In the genomic region with DNA sequence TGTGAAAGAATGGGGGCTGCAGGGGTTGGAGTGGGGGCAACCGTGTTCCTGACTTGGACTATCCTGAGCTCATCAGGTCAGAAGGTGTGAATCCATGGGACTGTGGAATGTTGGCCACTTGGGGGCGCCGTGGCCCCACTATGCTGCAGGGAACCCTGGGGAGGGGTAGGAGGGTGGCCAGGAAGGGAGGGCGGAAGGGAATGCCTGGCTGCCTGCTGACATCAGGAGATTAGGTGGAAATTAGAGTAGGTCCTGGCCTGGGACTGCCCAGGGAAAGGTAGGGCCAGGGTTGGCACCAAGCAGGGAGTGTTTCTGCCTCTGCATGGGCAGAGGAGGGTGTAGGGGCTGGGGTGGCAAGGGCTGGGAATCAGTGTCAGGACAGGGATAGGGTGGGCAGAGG, we compare ENCODE assay signal across 9 cellular contexts.
DNase-seq lines count a peak whose midpoint lies in the region; ATAC-seq, FAIRE-seq and TF ChIP-seq lines count a peak whose summit lies in the region.
"Had no signal": no experiment of that assay in that cellular context is flagged by ENCODE, and none has a peak within 500 bp of the region (broad histone marks: within the 10 kb centered on the region; RNA-seq: fewer than 3 reads in every experiment).

No MANE protein-coding gene starts in this region.

- no TSS peak for BruUV-seq in HepG2 (replicated peaks; lab: Mats Ljungman, UMichigan)

- no peak overlapping the region for H3K4me2 ChIP-seq in HepG2 (ENCODE audit: low read depth, low read length)

- no peaks in the 10 kb centered on the region for H3K36me3 ChIP-seq in HepG2 (replicated peaks in 1 of 2; ENCODE audit: control insufficient read depth in 1 of 2, insufficient read depth in 2 of 2, low read length in 2 of 2)
- H3K36me3 ChIP-seq in thyroid gland, result no peaks in the 10 kb centered on the region
- H3K36me3 ChIP-seq: adrenal gland had no signal

- CTCF ChIA-PET in HepG2 (lab: Yijun Ruan, JAX; ENCODE audit: low intra/inter-chr PET ratio, low total read pairs), result no interaction called here

- in situ Hi-C loops in HepG2 (cut with HindIII; ENCODE audit: extremely low pct_ligation_motif_present, low pct_unique_long_range_greater_than_20kb), result no loop called here

- ATAC-seq in HepG2, result peak; percentile 93
- ATAC-seq in HG03520 (IDR thresholded peaks at IDR 0.05; ENCODE audit: unreplicated experiment), result no peak
- no peak for ATAC-seq in HG03095 (IDR thresholded peaks at IDR 0.05; ENCODE audit: unreplicated experiment)

- 4% methylated on average over 4 of the region's 4 CpGs for WGBS in HepG2 (ENCODE audit: low lambda C conversion rate)
- WGBS in thyroid gland, 2 donors, result 16 to 19% methylated on average over 4 of the region's 4 CpGs

- POLR2A ChIA-PET in HepG2 (lab: Yijun Ruan, JAX), result no interaction called here

- H3K9me3 ChIP-seq in HepG2 (ENCODE audit: low read length) (no peaks in the 10 kb centered on the region), thyroid gland (no peaks in the 10 kb centered on the region)
- H3K9me3 ChIP-seq: adrenal gland had no signal

- H3K9ac ChIP-seq in HepG2 (ENCODE audit: insufficient read depth, low read depth, low read length), result no peak overlapping the region

- TF ChIP-seq EP300 in HepG2 (IDR thresholded peaks at IDR 0.05; ENCODE audit: low read depth in 2 of 2, low read length in 2 of 2) (no peak), HepG2 (CRISPR knock-in tag; IDR thresholded peaks at IDR 0.05; ENCODE audit: borderline replicate concordance) (no peak)

- FAIRE-seq in HepG2 (lab: Jason Lieb, UNC), result no peak

- H3K27me3 ChIP-seq in HepG2 (ENCODE audit: control insufficient read depth in 1 of 2, insufficient read depth in 2 of 2, low read length in 2 of 2) (peaks cover 2 to 3% of the 10 kb centered on the region in 2 experiments; a peak in 2 of 5 replicates), thyroid gland (no peaks in the 10 kb centered on the region)
- H3K27me3 ChIP-seq: adrenal gland had no signal

- intact Hi-C loops in HepG2 (cut with micrococcal nuclease; ENCODE audit: unreplicated experiment), result no loop called here
- intact Hi-C loops in thyroid gland (cut with DNase I), result no loop called here

- no peaks in the 10 kb centered on the region for H3K79me2 ChIP-seq in HepG2 (ENCODE audit: insufficient read depth, low read length)

- H3K27ac ChIP-seq in HepG2 (ENCODE audit: extremely low read length, insufficient read depth, low read length) (no peak overlapping the region), thyroid gland (no peak overlapping the region)
- H3K27ac ChIP-seq: adrenal gland had no signal

- H3K4me1 ChIP-seq in HepG2 (ENCODE audit: insufficient read depth, low read length) (no peaks in the 10 kb centered on the region), thyroid gland (peaks cover 0 to 5% of the 10 kb centered on the region in 2 donors)
- H3K4me1 ChIP-seq: adrenal gland had no signal

- H3K4me3 ChIP-seq in HepG2 (replicated peaks in 1 of 3; ENCODE audit: insufficient read depth in 1 of 3, low read depth in 2 of 3, low read length in 3 of 3) (no peak overlapping the region), thyroid gland (replicated peaks in 1 of 3) (no peak overlapping the region)
- H3K4me3 ChIP-seq: adrenal gland had no signal

- TF ChIP-seq POLR2A in HepG2 (IDR thresholded peaks at IDR 0.05; ENCODE audit: insufficient read depth in 1 of 2, low read depth in 2 of 2, low read length in 2 of 2) (no peak), thyroid gland (IDR thresholded peaks at IDR 0.05) (no peak)

- peak; percentile 45 for TF ChIP-seq CTCF in HepG2 (CRISPR knock-in tag; IDR thresholded peaks at IDR 0.05)
- TF ChIP-seq CTCF in thyroid gland (IDR thresholded peaks at IDR 0.05), result peak in 1 of 6 experiments; percentile 16

- no peaks in the 10 kb centered on the region for H4K20me1 ChIP-seq in HepG2 (ENCODE audit: insufficient read depth, low read length)

- no peak for TF ChIP-seq RAD21 in HepG2 (CRISPR knock-in tag; IDR thresholded peaks at IDR 0.05)

- H2AFZ ChIP-seq in HepG2 (ENCODE audit: low read length), result no peak overlapping the region

- peak; percentile 79 for DNase-seq in activated effector memory CD4-positive, alpha-beta T cell treated with anti-CD3 and anti-CD28 coated beads, Interleukin-2, amount 50 U/mL, for 16 hours
- no peak for DNase-seq in activated effector memory CD4-positive, alpha-beta T cell treated with Interleukin-2 at 50 U/mL for 16 hours
- DNase-seq in NCI-H460 (ENCODE audit: extremely low read depth, low read depth), result peak; percentile 13
- peak; percentile 46 for DNase-seq in activated naive CD4-positive, alpha-beta T cell treated with anti-CD3 and anti-CD28 coated beads, Interleukin-2, amount 50 U/mL, for 16 hours
- peak; percentile 13 for DNase-seq in HepG2 (ENCODE audit: low spot score)
- peak; percentile 26 to 33 for DNase-seq in thyroid gland

TF ChIP-seq in HepG2, 621 proteins besides CTCF, POLR2A, EP300 and RAD21:
- TF ChIP-seq ZNF44 (CRISPR knock-in tag; IDR thresholded peaks at IDR 0.05) (no peak), NR2F1 (CRISPR knock-in tag; IDR thresholded peaks at IDR 0.05) (no peak)
